Comparison of ENCODE assay signal across 12 cellular contexts in the genomic region with DNA sequence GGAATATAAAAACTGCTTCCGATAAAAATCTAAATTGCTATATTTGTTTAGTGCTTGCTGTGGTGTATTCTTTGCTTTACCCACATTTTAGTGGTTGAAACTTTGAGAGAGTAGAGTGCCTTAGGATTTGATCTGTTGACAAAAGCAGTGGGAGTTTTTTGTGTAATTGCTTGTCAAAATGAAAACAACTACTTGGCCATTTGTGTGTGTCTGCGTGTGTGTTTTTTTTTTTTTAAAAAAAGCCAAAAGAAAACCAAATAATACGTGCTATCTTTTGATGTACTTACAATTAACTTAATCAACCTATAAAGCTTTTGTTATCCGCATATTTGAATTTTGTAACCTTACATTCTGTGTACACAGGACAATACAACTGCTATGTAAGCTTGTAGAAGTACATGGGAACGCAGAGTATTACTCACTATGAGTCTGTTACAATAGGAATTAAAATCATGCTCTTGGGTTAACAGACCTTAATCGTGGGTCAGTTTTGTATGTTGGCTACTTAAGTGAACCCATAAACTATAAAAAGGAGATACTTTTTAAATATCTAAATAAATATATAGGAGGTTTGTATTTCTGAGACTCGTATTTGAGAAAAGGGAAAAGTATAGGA.
DNase-seq lines count a peak whose midpoint lies in the region; ATAC-seq and TF ChIP-seq lines count a peak whose summit lies in the region.
"Had no signal": no experiment of that assay in that cellular context is flagged by ENCODE, and none has a peak within 500 bp of the region (broad histone marks: within the 10 kb centered on the region; RNA-seq: fewer than 3 reads in every experiment).

No MANE protein-coding gene starts in this region.

- H3K36me3 ChIP-seq in GM23248 (ENCODE audit: low read depth): no peaks in the 10 kb centered on the region
- no peaks in the 10 kb centered on the region for H3K36me3 ChIP-seq in left ventricle myocardium inferior
- no peaks in the 10 kb centered on the region for H3K36me3 ChIP-seq in gastrocnemius medialis

- in situ Hi-C loops in GM23248 (cut with MboI): no loop called here
- in situ Hi-C loops in astrocyte of the cerebellum (cut with HindIII; ENCODE audit: low sequenced_read_pairs): no loop called here
- in situ Hi-C loops in gastrocnemius medialis (cut with MboI; ENCODE audit: low sequenced_read_pairs in 4 of 4): no loop called here

- no peak for TF ChIP-seq POLR2A in gastrocnemius medialis (IDR thresholded peaks at IDR 0.05)

- peaks cover 62% of the 10 kb centered on the region for H3K4me1 ChIP-seq in GM23248 (ENCODE audit: insufficient read depth)
- H3K4me1 ChIP-seq in left ventricle myocardium inferior: peaks cover 65% of the 10 kb centered on the region
- peaks cover 22 to 57% of the 10 kb centered on the region in 2 donors for H3K4me1 ChIP-seq in gastrocnemius medialis

- peak overlapping the region; percentile 63 for H3K9ac ChIP-seq in GM23248

- peaks cover 43% of the 10 kb centered on the region for H3F3A ChIP-seq in GM23248 (ENCODE audit: insufficient read depth)

- WGBS in GM23248 (ENCODE audit: low coverage in 1 of 2, low lambda C conversion rate in 2 of 2, missing lambda C conversion rate in 2 of 2), 2 experiments: 43 to 44% methylated on average over 7 of the region's 7 CpGs

- ATAC-seq in gastrocnemius medialis: peak in 1 of 2 donors; percentile 46
- ATAC-seq in activated CD8-positive, alpha-beta memory T cell treated with anti-CD3 and anti-CD28 coated beads, Interleukin-2, amount 10 ng/mL, durations not matched to agents 7 days and 5 days: no peak
- ATAC-seq in GM21619 (IDR thresholded peaks at IDR 0.05; ENCODE audit: unreplicated experiment): no peak
- ATAC-seq: activated CD8-positive, alpha-beta T cell treated with anti-CD3 and anti-CD28 coated beads for 36 hours had no signal

- H3K79me2 ChIP-seq in GM23248 (ENCODE audit: insufficient read depth): peaks cover 99% of the 10 kb centered on the region

- H3K27me3 ChIP-seq in GM23248 (replicated peaks; ENCODE audit: insufficient read depth) (no peaks in the 10 kb centered on the region), left ventricle myocardium inferior (ENCODE audit: low read depth) (no peaks in the 10 kb centered on the region), gastrocnemius medialis (no peaks in the 10 kb centered on the region)

- peak overlapping the region; percentile 58 for H3K27ac ChIP-seq in GM23248
- peak overlapping the region; percentile 77 for H3K27ac ChIP-seq in left ventricle myocardium inferior (replicated peaks)
- peak overlapping the region; percentile 70 to 81 (median 80) for H3K27ac ChIP-seq in gastrocnemius medialis
- H3K27ac ChIP-seq: PC-9 had no signal

- H4K20me1 ChIP-seq in GM23248 (ENCODE audit: insufficient read depth): no peaks in the 10 kb centered on the region

- no peak overlapping the region for H3K4me3 Mint-ChIP-seq in activated CD8-positive, alpha-beta memory T cell treated with anti-CD3 and anti-CD28 coated beads, Interleukin-2, amount 10 ng/mL, durations not matched to agents 7 days and 5 days
- H3K4me3 Mint-ChIP-seq: activated CD8-positive, alpha-beta T cell treated with anti-CD3 and anti-CD28 coated beads for 36 hours had no signal

- H3K9me2 ChIP-seq in GM23248 (ENCODE audit: insufficient read depth): no peaks in the 10 kb centered on the region

- H3K4me2 ChIP-seq in GM23248 (ENCODE audit: unreplicated experiment): peak overlapping the region; percentile 86
- H3K4me2 ChIP-seq: PC-9 had no signal

- H3K36me3 Mint-ChIP-seq in activated CD8-positive, alpha-beta memory T cell treated with anti-CD3 and anti-CD28 coated beads, Interleukin-2, amount 10 ng/mL, durations not matched to agents 7 days and 5 days: no peaks in the 10 kb centered on the region

- TF ChIP-seq CTCF in astrocyte of the cerebellum (IDR thresholded peaks at IDR 0.05; ENCODE audit: low read depth, low read length, missing control alignments): no peak
- no peak for TF ChIP-seq CTCF in left ventricle myocardium inferior (IDR thresholded peaks at IDR 0.05; ENCODE audit: borderline replicate concordance)
- no peak for TF ChIP-seq CTCF in gastrocnemius medialis (IDR thresholded peaks at IDR 0.05 in 4 of 5, conservative IDR thresholded peaks at IDR 0.05 in 1 of 5)

- H3K9me3 Mint-ChIP-seq in activated CD8-positive, alpha-beta memory T cell treated with anti-CD3 and anti-CD28 coated beads, Interleukin-2, amount 10 ng/mL, durations not matched to agents 7 days and 5 days (ENCODE audit: low read depth): no peaks in the 10 kb centered on the region
- H3K9me3 Mint-ChIP-seq: activated CD8-positive, alpha-beta T cell treated with anti-CD3 and anti-CD28 coated beads for 36 hours had no signal

- CTCF ChIA-PET in activated CD8-positive, alpha-beta memory T cell treated with anti-CD3 and anti-CD28 coated beads, Interleukin-2, amount 10 ng/mL, durations not matched to agents 7 days and 5 days (lab: Charles Lee): no interaction called here

- H3K4me3 ChIP-seq in GM23248 (peak overlapping the region; percentile 58), astrocyte of the cerebellum (ENCODE audit: low read depth, low read length) (peak overlapping the region; percentile 25), left ventricle myocardium inferior (peak overlapping the region; percentile 58), gastrocnemius medialis (peak overlapping the region; percentile 39 to 54 (median 48))
- H3K4me3 ChIP-seq: PC-9 had no signal

- 0 out of 2 replicates have a peak overlapping the region, but pooled peaks have one; percentile 3 for H2AFZ ChIP-seq in GM23248
- H2AFZ ChIP-seq: PC-9 had no signal

- DNase-seq in GM23248: peak; percentile 79
- DNase-seq in astrocyte of the cerebellum (ENCODE audit: low read depth): no peak
- DNase-seq in left ventricle myocardium inferior: no peak
- DNase-seq in gastrocnemius medialis: no peak
- DNase-seq in activated CD8-positive, alpha-beta memory T cell treated with anti-CD3 and anti-CD28 coated beads, Interleukin-2, amount 10 ng/mL, durations not matched to agents 7 days and 5 days: no peak
- no peak for DNase-seq in activated T-cell treated with anti-CD3 and anti-CD28 coated beads for 4 hours
- no peak for DNase-seq in DMS79 treated with DMSO at 0.1 percent for 48 hours (lab: John Stamatoyannopoulos, UW)
- DNase-seq: activated CD8-positive, alpha-beta T cell treated with anti-CD3 and anti-CD28 coated beads for 36 hours; cerebellar nuclear complex; MV-4-11 had no signal

- no peaks in the 10 kb centered on the region for H3K9me3 ChIP-seq in GM23248 (ENCODE audit: low read depth)
- H3K9me3 ChIP-seq in left ventricle myocardium inferior (replicated peaks): no peaks in the 10 kb centered on the region
- H3K9me3 ChIP-seq in gastrocnemius medialis: no peaks in the 10 kb centered on the region

- H3K27ac Mint-ChIP-seq in activated CD8-positive, alpha-beta memory T cell treated with anti-CD3 and anti-CD28 coated beads, Interleukin-2, amount 10 ng/mL, durations not matched to agents 7 days and 5 days: no peak overlapping the region
- H3K27ac Mint-ChIP-seq: activated CD8-positive, alpha-beta T cell treated with anti-CD3 and anti-CD28 coated beads for 36 hours had no signal

- intact Hi-C loops in left ventricle myocardium inferior (cut with micrococcal nuclease): no loop called here
- intact Hi-C loops in gastrocnemius medialis (cut with DNase I; ENCODE audit: low total_unique reads): loop anchor here (2.0 to 10.0 kb wide), 5 partner anchors 32 to 874 kb away; no protein-coding TSS in a partner anchor

- H3K4me1 Mint-ChIP-seq in activated CD8-positive, alpha-beta memory T cell treated with anti-CD3 and anti-CD28 coated beads, Interleukin-2, amount 10 ng/mL, durations not matched to agents 7 days and 5 days: no peaks in the 10 kb centered on the region

- H3K27me3 Mint-ChIP-seq in activated CD8-positive, alpha-beta memory T cell treated with anti-CD3 and anti-CD28 coated beads, Interleukin-2, amount 10 ng/mL, durations not matched to agents 7 days and 5 days: no peaks in the 10 kb centered on the region
- H3K27me3 Mint-ChIP-seq: activated CD8-positive, alpha-beta T cell treated with anti-CD3 and anti-CD28 coated beads for 36 hours had no signal
